Comparison of ENCODE assay signal across 8 cellular contexts in the genomic region with DNA sequence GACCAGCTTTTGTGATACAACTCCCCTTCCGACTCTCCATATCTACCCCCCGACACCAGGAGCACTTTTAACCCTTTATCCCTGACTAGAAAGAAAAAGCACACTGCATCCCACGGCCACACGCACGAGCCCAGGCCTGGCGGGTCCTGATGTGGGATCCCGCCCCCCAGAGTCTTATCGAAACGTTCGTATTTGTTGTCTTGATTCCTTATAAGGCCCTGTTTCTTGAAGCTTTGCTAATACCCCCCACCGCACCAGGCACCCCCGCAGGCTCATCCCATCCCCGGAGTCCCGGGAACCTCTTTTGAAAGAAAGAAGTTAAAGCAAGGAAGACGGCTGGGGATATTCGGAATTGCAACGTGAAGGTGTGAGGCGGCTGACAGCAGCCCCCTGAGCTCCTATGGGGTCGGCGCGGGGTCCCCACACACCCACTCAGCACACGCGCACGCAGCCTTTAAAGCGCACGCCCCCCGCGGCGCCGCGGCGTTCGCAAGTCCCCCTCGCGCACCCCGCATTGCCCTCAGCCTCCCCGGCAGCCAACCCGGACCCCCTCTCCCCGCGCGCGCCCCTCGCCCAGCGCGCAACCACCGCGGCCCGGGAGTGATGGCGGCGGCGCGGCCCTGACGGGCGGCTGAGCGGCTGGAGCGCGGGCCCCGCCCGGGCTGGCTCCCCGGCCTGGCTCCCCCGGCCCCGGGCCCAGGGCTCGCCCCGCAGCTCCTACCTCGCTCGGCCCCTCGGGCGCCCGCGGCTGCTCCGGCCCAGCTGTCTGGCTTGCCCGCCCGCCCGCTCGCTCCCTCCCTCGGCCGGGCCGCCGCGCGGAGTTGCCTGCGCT. TPM values are rescaled to one million over a fixed set of nuclear protein-coding genes. Genes with fewer than 3 reads are reported as not detected.
A peak's percentile ranks its signal among the peaks of the same experiment; 100 is the strongest.
DNase-seq lines count a peak whose midpoint lies in the region; ATAC-seq and TF ChIP-seq lines count a peak whose summit lies in the region.

No MANE protein-coding gene starts in this region.

- H3K36me3 ChIP-seq in Peyer's patch: no peaks in the 10 kb centered on the region
- no peaks in the 10 kb centered on the region for H3K36me3 ChIP-seq in skeletal muscle tissue (ENCODE audit: control insufficient read depth in 3 of 3, insufficient read depth in 3 of 3, low read length in 3 of 3)

- peak overlapping the region; percentile 86 to 97 (median 91) for H3K9ac ChIP-seq in skeletal muscle tissue (ENCODE audit: low read depth in 1 of 3, low read length in 3 of 3)

- peak overlapping the region; percentile 98 for H3K4me3 Mint-ChIP-seq in activated naive CD8-positive, alpha-beta T cell

- peak; percentile 34 for ATAC-seq in HG02610 (IDR thresholded peaks at IDR 0.05; ENCODE audit: unreplicated experiment)
- ATAC-seq in GM19351 (IDR thresholded peaks at IDR 0.05; ENCODE audit: unreplicated experiment): no peak

- H3K27ac ChIP-seq in Peyer's patch (peak overlapping the region; percentile 87 to 94 (median 94)), skeletal muscle tissue (ENCODE audit: low read depth, low read length) (peak overlapping the region; percentile 62)

- peak overlapping the region; percentile 88 to 98 (median 96) for H3K4me3 ChIP-seq in Peyer's patch
- peak overlapping the region; percentile 79 for H3K4me3 ChIP-seq in iPS-11a (ENCODE audit: low read depth, low read length)
- H3K4me3 ChIP-seq in skeletal muscle tissue (ENCODE audit: low read length in 3 of 3): peak overlapping the region; percentile 80 to 85 (median 84)

- H3K4me1 ChIP-seq in Peyer's patch (peaks cover 0 to 26% (median 4%) of the 10 kb centered on the region in 4 donors), skeletal muscle tissue (ENCODE audit: control insufficient read depth in 3 of 3, insufficient read depth in 3 of 3, low read length in 3 of 3) (peaks cover 14 to 27% (median 19%) of the 10 kb centered on the region in 3 donors)

- H3K27me3 Mint-ChIP-seq in activated naive CD8-positive, alpha-beta T cell: no peaks in the 10 kb centered on the region

- H3K4me1 Mint-ChIP-seq in activated naive CD8-positive, alpha-beta T cell (ENCODE audit: low read depth): peaks cover 60% of the 10 kb centered on the region

- no peaks in the 10 kb centered on the region for H3K9me3 Mint-ChIP-seq in activated naive CD8-positive, alpha-beta T cell (ENCODE audit: low read depth)

- TF ChIP-seq CTCF in Peyer's patch (IDR thresholded peaks at IDR 0.05): no peak

- H3K36me3 Mint-ChIP-seq in activated naive CD8-positive, alpha-beta T cell: peaks cover 4% of the 10 kb centered on the region

- H3K9me3 ChIP-seq in Peyer's patch (no peaks in the 10 kb centered on the region), skeletal muscle tissue (ENCODE audit: control insufficient read depth in 3 of 3, low read length in 3 of 3) (no peaks in the 10 kb centered on the region)

- DNase-seq in GM03348 (ENCODE audit: low spot score) (peak; percentile 56), Peyer's patch (peak in 1 of 3 donors; percentile 41), dedifferentiated amniotic fluid mesenchymal stem cell (ENCODE audit: extremely low spot score) (no peak)

- no peaks in the 10 kb centered on the region for H3K27me3 ChIP-seq in Peyer's patch
- no peaks in the 10 kb centered on the region for H3K27me3 ChIP-seq in skeletal muscle tissue (ENCODE audit: control insufficient read depth in 3 of 3, insufficient read depth in 3 of 3, low read length in 3 of 3)

- TF ChIP-seq POLR2A in Peyer's patch (IDR thresholded peaks at IDR 0.05): no peak

- H3K27ac Mint-ChIP-seq in activated naive CD8-positive, alpha-beta T cell: peak overlapping the region; percentile 99

RNA-seq across cellular contexts. Expression of a gene that starts 0.4 kb away (rescaled TPM):
- total RNA-seq in Peyer's patch (100 to 1,000 TPM in 1 of 4 donors, 10 to 100 TPM in 3; 36.3 to 128 (median 68.1) TPM), skeletal muscle tissue (31.3 TPM)

RNA-seq across cellular contexts. Expression of a gene that starts 12.6 kb away (rescaled TPM):
- total RNA-seq in Peyer's patch (10 to 100 TPM; 11.2 to 80.0 (median 34.5) TPM), skeletal muscle tissue (18.3 TPM)
